30 cellular contexts compared by ENCODE assay signal in genomic region chr16:63976345-63976744, GRCh38.
"Had no signal": no experiment of that assay in that cellular context is flagged by ENCODE, and none has a peak within 500 bp of the region (broad histone marks: within the 10 kb centered on the region; RNA-seq: fewer than 3 reads in every experiment).

No MANE protein-coding gene starts in this region.

- H3K4me3 ChIP-seq: coronary artery, esophagus muscularis mucosa, gastroesophageal sphincter had no signal

- H3K27me3 Mint-ChIP-seq: activated CD4-positive, alpha-beta memory T cell treated with anti-CD3 and anti-CD28 coated beads for 36 hours; activated CD4-positive, alpha-beta T cell treated with anti-CD3 and anti-CD28 coated beads for 36 hours; activated CD4-positive, alpha-beta T cell treated with anti-CD3 and anti-CD28 coated beads, Interleukin-2, amount 10 ng/mL, durations not matched to agents 24 days and 14 days; activated CD8-positive, alpha-beta memory T cell treated with anti-CD3 and anti-CD28 coated beads, Interleukin-2, amount 10 ng/mL, durations not matched to agents 7 days and 5 days; activated naive CD4-positive, alpha-beta T cell treated with anti-CD3 and anti-CD28 coated beads, Interleukin-2, amount 10 ng/mL, durations not matched to agents 7 days and 5 days; activated naive CD8-positive, alpha-beta T cell treated with anti-CD3 and anti-CD28 coated beads, Interleukin-2, amount 10 ng/mL, durations not matched to agents 7 days and 5 days; central memory CD8-positive, alpha-beta T cell; effector memory CD8-positive, alpha-beta T cell had no signal

- H3K36me3 Mint-ChIP-seq: activated CD4-positive, alpha-beta memory T cell treated with anti-CD3 and anti-CD28 coated beads for 36 hours; activated CD8-positive, alpha-beta memory T cell treated with anti-CD3 and anti-CD28 coated beads, Interleukin-2, amount 10 ng/mL, durations not matched to agents 7 days and 5 days; activated naive CD4-positive, alpha-beta T cell treated with anti-CD3 and anti-CD28 coated beads, Interleukin-2, amount 10 ng/mL, durations not matched to agents 7 days and 5 days; activated naive CD4-positive, alpha-beta T cell treated with anti-CD3 and anti-CD28 coated beads, Interleukin-2, amount 50 U/mL, for 72 hours; activated naive CD8-positive, alpha-beta T cell treated with anti-CD3 and anti-CD28 coated beads, Interleukin-2, amount 10 ng/mL, durations not matched to agents 7 days and 5 days had no signal

- DNase-seq: activated CD4-positive, alpha-beta memory T cell treated with anti-CD3 and anti-CD28 coated beads for 36 hours; activated CD4-positive, alpha-beta T cell treated with anti-CD3 and anti-CD28 coated beads for 36 hours; activated CD4-positive, alpha-beta T cell treated with anti-CD3 and anti-CD28 coated beads, Interleukin-2, amount 10 ng/mL, durations not matched to agents 24 days and 14 days; activated CD4-positive, CD25-positive, alpha-beta regulatory T cell; activated CD4-positive, CD25-positive, alpha-beta regulatory T cell treated with anti-CD3 and anti-CD28 coated beads, Interleukin-2, amount 50 U/mL, for 72 hours; activated CD8-positive, alpha-beta memory T cell treated with anti-CD3 and anti-CD28 coated beads, Interleukin-2, amount 10 ng/mL, durations not matched to agents 7 days and 5 days; activated CD8-positive, alpha-beta memory T cell treated with anti-CD3 and anti-CD28 coated beads, Interleukin-2, amount 50 U/mL, for 4 hours; activated CD8-positive, alpha-beta T cell treated with anti-CD3 and anti-CD28 coated beads, Interleukin-2, amount 10 ng/mL, durations not matched to agents 7 days and 5 days; activated effector memory CD4-positive, alpha-beta T cell treated with anti-CD3 and anti-CD28 coated beads, Interleukin-2, amount 50 U/mL, for 16 hours; activated naive CD4-positive, alpha-beta T cell; activated naive CD4-positive, alpha-beta T cell treated with anti-CD3 and anti-CD28 coated beads, Interleukin-2, amount 10 ng/mL, durations not matched to agents 7 days and 5 days; activated naive CD8-positive, alpha-beta T cell treated with anti-CD3 and anti-CD28 coated beads, Interleukin-2, amount 10 ng/mL, durations not matched to agents 7 days and 5 days; activated T-cell treated with anti-CD3 and anti-CD28 coated beads, Interleukin-2, amount 50 U/mL, for 1 hour; activated T-cell treated with anti-CD3 and anti-CD28 coated beads, Interleukin-2, amount 50 U/mL, for 48 hours; amniotic stem cell; anterior cingulate cortex; brain microvascular endothelial cell; dermis blood vessel endothelial cell; effector CD4-positive, alpha-beta T cell; effector memory CD8-positive, alpha-beta T cell; erythroblast; foreskin melanocyte; T-helper 2 cell had no signal

- H3K4me1 ChIP-seq: esophagus muscularis mucosa, gastroesophageal sphincter had no signal

- H3K27ac Mint-ChIP-seq: activated CD4-positive, alpha-beta memory T cell treated with anti-CD3 and anti-CD28 coated beads for 36 hours; activated CD4-positive, alpha-beta T cell treated with anti-CD3 and anti-CD28 coated beads for 36 hours; activated CD4-positive, alpha-beta T cell treated with anti-CD3 and anti-CD28 coated beads, Interleukin-2, amount 10 ng/mL, durations not matched to agents 24 days and 14 days; activated CD8-positive, alpha-beta memory T cell treated with anti-CD3 and anti-CD28 coated beads, Interleukin-2, amount 10 ng/mL, durations not matched to agents 7 days and 5 days; activated CD8-positive, alpha-beta T cell treated with anti-CD3 and anti-CD28 coated beads, Interleukin-2, amount 10 ng/mL, durations not matched to agents 7 days and 5 days; activated naive CD4-positive, alpha-beta T cell treated with anti-CD3 and anti-CD28 coated beads, Interleukin-2, amount 10 ng/mL, durations not matched to agents 7 days and 5 days; activated naive CD4-positive, alpha-beta T cell treated with anti-CD3 and anti-CD28 coated beads, Interleukin-2, amount 50 U/mL, for 72 hours; activated naive CD8-positive, alpha-beta T cell treated with anti-CD3 and anti-CD28 coated beads, Interleukin-2, amount 10 ng/mL, durations not matched to agents 7 days and 5 days; activated T-helper 1 cell treated with anti-CD3 and anti-CD28 coated beads, Interleukin-12 subunit alpha, Interleukin-12 subunit beta, Interleukin-2, Interleukin-4 antibody, amounts not matched to agents 30 ng/mL and 10 ng/mL and 1 ng/mL, durations not matched to agents 14 hours and 24 hours and 36 hours; activated T-helper 2 cell treated with anti-CD3 and anti-CD28 coated beads, Interferon-gamma antibody, Interleukin-2, Interleukin-4, amounts not matched to agents 10 μg/mL and 5 μg/mL and 100 μg/mL, durations not matched to agents 14 hours and 24 hours and 36 hours; effector memory CD8-positive, alpha-beta T cell had no signal

- H3K4me3 Mint-ChIP-seq: activated CD4-positive, alpha-beta memory T cell treated with anti-CD3 and anti-CD28 coated beads for 36 hours; activated CD4-positive, alpha-beta T cell treated with anti-CD3 and anti-CD28 coated beads for 36 hours; activated CD4-positive, alpha-beta T cell treated with anti-CD3 and anti-CD28 coated beads, Interleukin-2, amount 10 ng/mL, durations not matched to agents 24 days and 14 days; activated CD8-positive, alpha-beta memory T cell treated with anti-CD3 and anti-CD28 coated beads, Interleukin-2, amount 10 ng/mL, durations not matched to agents 7 days and 5 days; activated CD8-positive, alpha-beta T cell treated with anti-CD3 and anti-CD28 coated beads, Interleukin-2, amount 10 ng/mL, durations not matched to agents 7 days and 5 days; activated naive CD4-positive, alpha-beta T cell treated with anti-CD3 and anti-CD28 coated beads, Interleukin-2, amount 10 ng/mL, durations not matched to agents 7 days and 5 days; activated naive CD8-positive, alpha-beta T cell treated with anti-CD3 and anti-CD28 coated beads, Interleukin-2, amount 10 ng/mL, durations not matched to agents 7 days and 5 days; activated T-helper 1 cell treated with anti-CD3 and anti-CD28 coated beads, Interleukin-12 subunit alpha, Interleukin-12 subunit beta, Interleukin-2, Interleukin-4 antibody, amounts not matched to agents 30 ng/mL and 10 ng/mL and 1 ng/mL, durations not matched to agents 14 hours and 24 hours and 36 hours; central memory CD8-positive, alpha-beta T cell; effector memory CD8-positive, alpha-beta T cell had no signal

- H3K36me3 ChIP-seq: brain microvascular endothelial cell, esophagus muscularis mucosa, gastroesophageal sphincter had no signal

- H3K9me3 ChIP-seq: esophagus muscularis mucosa, gastroesophageal sphincter had no signal

- ATAC-seq: activated CD4-positive, alpha-beta T cell treated with anti-CD3 and anti-CD28 coated beads for 36 hours; activated CD8-positive, alpha-beta memory T cell treated with anti-CD3 and anti-CD28 coated beads, Interleukin-2, amount 10 ng/mL, durations not matched to agents 7 days and 5 days; activated CD8-positive, alpha-beta T cell treated with anti-CD3 and anti-CD28 coated beads, Interleukin-2, amount 10 ng/mL, durations not matched to agents 7 days and 5 days; activated naive CD4-positive, alpha-beta T cell treated with anti-CD3 and anti-CD28 coated beads, Interleukin-2, amount 50 U/mL, for 72 hours; effector memory CD8-positive, alpha-beta T cell; gastroesophageal sphincter had no signal

- H3K27me3 ChIP-seq: brain microvascular endothelial cell, esophagus muscularis mucosa, gastroesophageal sphincter had no signal

- H3K27ac ChIP-seq: brain microvascular endothelial cell, coronary artery, esophagus muscularis mucosa, gastroesophageal sphincter had no signal

- H3K4me1 Mint-ChIP-seq: activated CD4-positive, alpha-beta T cell treated with anti-CD3 and anti-CD28 coated beads for 36 hours; activated CD4-positive, alpha-beta T cell treated with anti-CD3 and anti-CD28 coated beads, Interleukin-2, amount 10 ng/mL, durations not matched to agents 24 days and 14 days; activated CD8-positive, alpha-beta memory T cell treated with anti-CD3 and anti-CD28 coated beads, Interleukin-2, amount 10 ng/mL, durations not matched to agents 7 days and 5 days; activated naive CD4-positive, alpha-beta T cell treated with anti-CD3 and anti-CD28 coated beads, Interleukin-2, amount 10 ng/mL, durations not matched to agents 7 days and 5 days; activated naive CD8-positive, alpha-beta T cell treated with anti-CD3 and anti-CD28 coated beads, Interleukin-2, amount 10 ng/mL, durations not matched to agents 7 days and 5 days; central memory CD8-positive, alpha-beta T cell had no signal
